ENCODE assay signal across 1 cellular context in genomic region chr9:90842984-90843383, GRCh38.
TF ChIP-seq lines count a peak whose summit lies in the region.

No MANE protein-coding gene starts in this region.

TF ChIP-seq in H1, 55 proteins besides CTCF, POLR2A, EP300 and RAD21 (continued from another document):
- TF ChIP-seq E2F6 (IDR thresholded peaks at IDR 0.05) (no peak), SAP30 (IDR thresholded peaks at IDR 0.05; ENCODE audit: insufficient read depth, insufficient replicate concordance, low read length) (no peak), GTF2F1 (IDR thresholded peaks at IDR 0.05; ENCODE audit: borderline replicate concordance, low read depth, low read length) (no peak), KDM5A (IDR thresholded peaks at IDR 0.05; ENCODE audit: low read length) (no peak), FOSL1 (IDR thresholded peaks at IDR 0.05; ENCODE audit: insufficient read depth, low read depth, low read length) (no peak), JUN (IDR thresholded peaks at IDR 0.05; ENCODE audit: low read depth, low read length) (no peak), ASH2L (IDR thresholded peaks at IDR 0.05; ENCODE audit: low read length) (no peak), RBBP5 (IDR thresholded peaks at IDR 0.05; ENCODE audit: borderline replicate concordance, low read depth, low read length) (no peak), SIRT6 (IDR thresholded peaks at IDR 0.05; ENCODE audit: low read length) (no peak)
- TF ChIP-seq, protein P1, sequence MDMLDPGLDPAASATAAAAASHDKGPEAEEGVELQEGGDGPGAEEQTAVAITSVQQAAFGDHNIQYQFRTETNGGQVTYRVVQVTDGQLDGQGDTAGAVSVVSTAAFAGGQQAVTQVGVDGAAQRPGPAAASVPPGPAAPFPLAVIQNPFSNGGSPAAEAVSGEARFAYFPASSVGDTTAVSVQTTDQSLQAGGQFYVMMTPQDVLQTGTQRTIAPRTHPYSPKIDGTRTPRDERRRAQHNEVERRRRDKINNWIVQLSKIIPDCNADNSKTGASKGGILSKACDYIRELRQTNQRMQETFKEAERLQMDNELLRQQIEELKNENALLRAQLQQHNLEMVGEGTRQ (IDR thresholded peaks at IDR 0.05; ENCODE audit: low read length), result no peak
